ENCODE assay signal across 1 cellular context in genomic region chr12:96196781-96197180, GRCh38.
TF ChIP-seq lines count a peak whose summit lies in the region.

No MANE protein-coding gene starts in this region.

TF ChIP-seq in GM12878, 131 proteins besides CTCF, POLR2A, EP300 and RAD21 (continued from another document):
- TF ChIP-seq CREB1 (IDR thresholded peaks at IDR 0.05; ENCODE audit: low read depth) (no peak), POLR2AphosphoS2 (IDR thresholded peaks at IDR 0.05; ENCODE audit: low read depth, low read length) (no peak)
